ENCODE assay signal across 35 cellular contexts in the genomic region with DNA sequence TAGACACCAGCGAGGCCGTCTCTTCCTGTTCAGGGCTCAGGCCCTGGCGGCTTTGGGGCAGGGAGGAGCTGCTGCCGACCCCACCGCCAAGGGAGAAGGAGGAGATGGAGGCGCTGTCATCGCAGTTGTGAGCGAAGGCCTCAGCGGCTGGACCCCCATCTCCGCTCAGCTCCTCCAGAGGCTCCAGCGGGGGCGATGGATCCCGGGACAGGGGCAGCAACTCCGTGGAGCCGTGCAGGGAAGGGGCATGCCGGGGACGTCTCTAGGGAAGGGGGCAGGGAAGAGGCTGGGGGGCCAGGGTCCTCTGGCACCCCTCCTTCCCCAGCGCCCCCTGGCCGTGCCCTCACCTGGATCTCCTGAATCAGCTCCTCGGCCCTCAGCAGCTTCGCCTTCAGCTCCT. TPM values are rescaled to one million over a fixed set of nuclear protein-coding genes. Genes with fewer than 3 reads are reported as not detected.
"Had no signal": no experiment of that assay in that cellular context is flagged by ENCODE, and none has a peak within 500 bp of the region (broad histone marks: within the 10 kb centered on the region; RNA-seq: fewer than 3 reads in every experiment).

No MANE protein-coding gene starts in this region.

- H3K9me3 Mint-ChIP-seq: activated naive CD4-positive, alpha-beta T cell treated with anti-CD3 and anti-CD28 coated beads, Interleukin-2, amount 10 ng/mL, durations not matched to agents 7 days and 5 days; activated naive CD8-positive, alpha-beta T cell treated with anti-CD3 and anti-CD28 coated beads, Interleukin-2, amount 10 ng/mL, durations not matched to agents 7 days and 5 days; activated T-helper 1 cell treated with anti-CD3 and anti-CD28 coated beads, Interleukin-12 subunit alpha, Interleukin-12 subunit beta, Interleukin-2, Interleukin-4 antibody, amounts not matched to agents 30 ng/mL and 10 ng/mL and 1 ng/mL, durations not matched to agents 14 hours and 24 hours and 36 hours; brain; nephron progenitor cell; stimulated activated effector memory CD8-positive, alpha-beta T cell treated with anti-CD3 and anti-CD28 coated beads, Interleukin-12 subunit alpha, Interleukin-12 subunit beta, amount 100 ng/mL, for 72 hours had no signal

- H3K4me3 Mint-ChIP-seq: activated naive CD4-positive, alpha-beta T cell treated with anti-CD3 and anti-CD28 coated beads, Interleukin-2, amount 10 ng/mL, durations not matched to agents 7 days and 5 days; activated naive CD8-positive, alpha-beta T cell treated with anti-CD3 and anti-CD28 coated beads, Interleukin-2, amount 10 ng/mL, durations not matched to agents 7 days and 5 days; activated T-helper 1 cell treated with anti-CD3 and anti-CD28 coated beads, Interleukin-12 subunit alpha, Interleukin-12 subunit beta, Interleukin-2, Interleukin-4 antibody, amounts not matched to agents 30 ng/mL and 10 ng/mL and 1 ng/mL, durations not matched to agents 14 hours and 24 hours and 36 hours; brain; nephron progenitor cell; stimulated activated effector memory CD8-positive, alpha-beta T cell treated with anti-CD3 and anti-CD28 coated beads, Interleukin-12 subunit alpha, Interleukin-12 subunit beta, amount 100 ng/mL, for 72 hours had no signal

- DNase-seq: activated CD4-positive, alpha-beta T cell treated with anti-CD3 and anti-CD28 coated beads for 48 hours; activated CD4-positive, alpha-beta T cell treated with anti-CD3 and anti-CD28 coated beads, Interleukin-2, amount 50 U/mL, for 48 hours; activated CD8-positive, alpha-beta memory T cell treated with anti-CD3 and anti-CD28 coated beads for 24 hours; activated CD8-positive, alpha-beta memory T cell treated with anti-CD3 and anti-CD28 coated beads, Interleukin-2, amount 50 U/mL, for 4 hours; activated effector memory CD4-positive, alpha-beta T cell treated with anti-CD3 and anti-CD28 coated beads, Interleukin-2, amount 50 U/mL, for 16 hours; activated naive CD4-positive, alpha-beta T cell treated with anti-CD3 and anti-CD28 coated beads, Interleukin-2, amount 10 ng/mL, durations not matched to agents 7 days and 5 days; activated naive CD8-positive, alpha-beta T cell treated with anti-CD3 and anti-CD28 coated beads, Interleukin-2, amount 10 ng/mL, durations not matched to agents 7 days and 5 days; activated T-cell treated with anti-CD3 and anti-CD28 coated beads, Interleukin-2, amount 50 U/mL, for 1 hour; cerebellar nuclear complex; colonic mucosa; effector CD8-positive, alpha-beta T cell; erythroblast; gastrocnemius medialis; glutamatergic neuron; islet precursor cell; left ventricle myocardium superior; nephron progenitor cell; pancreas; retina; sigmoid colon; small intestine; stimulated activated CD4-positive, alpha-beta T cell treated with anti-CD3 and anti-CD28 coated beads, Interleukin-4, amount 100 ng/mL, for 24 hours; T-helper 1 cell; tibial artery had no signal

- ATAC-seq: activated CD4-positive, CD25-positive, alpha-beta regulatory T cell treated with anti-CD3 and anti-CD28 coated beads, Interleukin-2, amount 50 U/mL, for 24 hours; gastrocnemius medialis; left ventricle myocardium superior; pancreas; stimulated activated effector memory CD8-positive, alpha-beta T cell treated with anti-CD3 and anti-CD28 coated beads, Interleukin-12 subunit alpha, Interleukin-12 subunit beta, amount 100 ng/mL, for 72 hours had no signal

- H3K4me3 ChIP-seq: ascending aorta, cardiac muscle cell, colonic mucosa, gastrocnemius medialis, pancreas, prostate gland, sigmoid colon, suprapubic skin, tibial artery had no signal

- H3K27me3 ChIP-seq: ascending aorta, cardiac muscle cell, colonic mucosa, gastrocnemius medialis, pancreas, sigmoid colon, suprapubic skin, tibial artery had no signal

- H3K27ac ChIP-seq: ascending aorta, cardiac muscle cell, colonic mucosa, gastrocnemius medialis, pancreas, prostate gland, sigmoid colon, suprapubic skin, tibial artery, VCaP had no signal

- H3K27me3 Mint-ChIP-seq: activated naive CD4-positive, alpha-beta T cell treated with anti-CD3 and anti-CD28 coated beads, Interleukin-2, amount 10 ng/mL, durations not matched to agents 7 days and 5 days; activated naive CD8-positive, alpha-beta T cell treated with anti-CD3 and anti-CD28 coated beads, Interleukin-2, amount 10 ng/mL, durations not matched to agents 7 days and 5 days; brain had no signal

- H3K4me1 Mint-ChIP-seq: activated naive CD4-positive, alpha-beta T cell treated with anti-CD3 and anti-CD28 coated beads, Interleukin-2, amount 10 ng/mL, durations not matched to agents 7 days and 5 days; brain; stimulated activated effector memory CD8-positive, alpha-beta T cell treated with anti-CD3 and anti-CD28 coated beads, Interleukin-12 subunit alpha, Interleukin-12 subunit beta, amount 100 ng/mL, for 72 hours had no signal

- H3K27ac Mint-ChIP-seq: activated naive CD4-positive, alpha-beta T cell treated with anti-CD3 and anti-CD28 coated beads, Interleukin-2, amount 10 ng/mL, durations not matched to agents 7 days and 5 days; activated T-helper 1 cell treated with anti-CD3 and anti-CD28 coated beads, Interleukin-12 subunit alpha, Interleukin-12 subunit beta, Interleukin-2, Interleukin-4 antibody, amounts not matched to agents 30 ng/mL and 10 ng/mL and 1 ng/mL, durations not matched to agents 14 hours and 24 hours and 36 hours; brain had no signal

- H3K4me1 ChIP-seq: ascending aorta, colonic mucosa, gastrocnemius medialis, pancreas, prostate gland, sigmoid colon, suprapubic skin, tibial artery had no signal

- H3K9me3 ChIP-seq: ascending aorta, colonic mucosa, gastrocnemius medialis, pancreas, prostate gland, sigmoid colon, suprapubic skin, tibial artery had no signal

RNA-seq across cellular contexts. Expression of gene CD19, which starts 17.4 kb away (rescaled TPM):
- total RNA-seq: activated T-helper 1 cell treated with anti-CD3 and anti-CD28 coated beads, Interleukin-12 subunit alpha, Interleukin-12 subunit beta, Interleukin-2, Interleukin-4 antibody, amounts not matched to agents 30 ng/mL and 10 ng/mL and 1 ng/mL, durations not matched to agents 14 hours and 24 hours and 36 hours; ascending aorta; dermis microvascular lymphatic vessel endothelial cell; gastrocnemius medialis; left ventricle myocardium superior; sigmoid colon; ureter had no signal
- polyA plus RNA-seq: cardiac muscle cell had no signal

RNA-seq across cellular contexts. Expression of gene ATP2A1, which starts 36.0 kb away (rescaled TPM):
- total RNA-seq: ascending aorta had no signal
